Comparison of ENCODE assay signal across 8 cellular contexts in the genomic region with DNA sequence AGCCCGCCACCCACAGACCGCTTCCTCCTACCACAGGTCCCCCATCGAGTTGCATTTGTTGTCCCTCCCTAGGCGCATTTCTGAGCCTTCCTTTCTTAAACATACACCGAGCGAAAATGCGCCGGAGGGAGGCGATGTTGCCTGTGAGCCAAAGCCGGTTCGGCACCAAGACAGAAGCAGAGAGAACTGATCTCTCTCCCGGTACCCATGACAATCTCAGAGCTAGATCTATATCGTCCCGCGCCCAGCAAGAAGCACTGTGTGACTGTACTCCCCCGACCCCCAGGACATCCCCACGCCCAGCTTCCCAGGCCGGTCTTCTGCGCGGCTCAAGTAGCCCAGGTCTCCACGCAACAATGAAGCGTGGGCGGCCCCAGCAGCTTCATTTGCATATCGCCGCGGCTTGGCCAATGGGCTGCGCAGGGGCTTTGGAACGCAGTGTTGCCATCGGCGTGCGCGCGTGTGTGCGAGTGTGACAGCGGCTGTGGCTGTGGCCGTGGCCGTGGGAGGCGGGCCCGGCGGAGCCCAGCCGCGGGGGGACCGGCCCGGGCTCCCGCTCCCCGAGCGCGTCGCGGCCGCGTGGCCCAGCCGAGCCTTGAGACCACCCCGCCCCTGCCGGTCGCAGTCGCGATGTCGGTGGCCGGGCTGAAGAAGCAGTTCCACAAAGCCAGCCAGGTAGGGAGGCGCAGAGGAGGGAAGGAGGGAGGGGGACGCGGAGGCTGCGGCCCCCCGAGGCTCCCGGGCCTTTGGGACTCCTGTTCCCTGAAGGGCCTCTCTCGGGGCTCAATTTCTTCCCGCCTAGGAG. TPM values are rescaled to one million over a fixed set of nuclear protein-coding genes. Genes with fewer than 3 reads are reported as not detected.
DNase-seq lines count a peak whose midpoint lies in the region; ATAC-seq and TF ChIP-seq lines count a peak whose summit lies in the region.

A gene with protein sequence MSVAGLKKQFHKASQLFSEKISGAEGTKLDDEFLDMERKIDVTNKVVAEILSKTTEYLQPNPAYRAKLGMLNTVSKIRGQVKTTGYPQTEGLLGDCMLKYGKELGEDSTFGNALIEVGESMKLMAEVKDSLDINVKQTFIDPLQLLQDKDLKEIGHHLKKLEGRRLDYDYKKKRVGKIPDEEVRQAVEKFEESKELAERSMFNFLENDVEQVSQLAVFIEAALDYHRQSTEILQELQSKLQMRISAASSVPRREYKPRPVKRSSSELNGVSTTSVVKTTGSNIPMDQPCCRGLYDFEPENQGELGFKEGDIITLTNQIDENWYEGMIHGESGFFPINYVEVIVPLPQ (plus strand): TSS at position 438 of the 805 bp plus-strand sequence. CDS start 193 bp downstream, at position 631.

- H3K4me3 ChIP-seq in AG10803 (ENCODE audit: low read length): peak within 1 kb of the TSS; percentile 57
- peak within 1 kb of the TSS; percentile 70 to 84 for H3K4me3 ChIP-seq in ascending aorta
- peak within 1 kb of the TSS; percentile 39 for H3K4me3 ChIP-seq in ovary
- H3K4me3 ChIP-seq in Karpas-422 (ENCODE audit: low read length): no peak within 1 kb of the TSS

- DNase-seq in AG10803 (ENCODE audit: low read depth) (peak; percentile 67), HEK293T (ENCODE audit: extremely low spot score) (peak; percentile 83), RPMI8226 (peak; percentile 29), ascending aorta (ENCODE audit: low spot score in 2 of 2) (peak; percentile 47 to 90), left cardiac atrium (peak; percentile 89), ovary (peak; percentile 49 to 76 (median 68)), type B pancreatic cell (ENCODE audit: extremely low spot score, unreplicated experiment) (peak; percentile 87), Karpas-422 (no peak)

- H3K27me3 Mint-ChIP-seq in type B pancreatic cell: peaks cover 21% of the 10 kb centered on the region

- H4K20me1 ChIP-seq in Karpas-422 (ENCODE audit: insufficient read depth, low read depth, low read length): no peaks in the 10 kb centered on the region

- H3K27me3 ChIP-seq in ascending aorta: no peaks in the 10 kb centered on the region
- H3K27me3 ChIP-seq in ovary: no peaks in the 10 kb centered on the region
- no peaks in the 10 kb centered on the region for H3K27me3 ChIP-seq in Karpas-422 (ENCODE audit: low read length)

- no peaks in the 10 kb centered on the region for H3K9me3 Mint-ChIP-seq in type B pancreatic cell

- no peaks in the 10 kb centered on the region for H3K9me3 ChIP-seq in ascending aorta
- H3K9me3 ChIP-seq in ovary: no peaks in the 10 kb centered on the region
- H3K9me3 ChIP-seq in Karpas-422 (ENCODE audit: low read length): no peaks in the 10 kb centered on the region

- CTCF ChIA-PET in HEK293T (lab: Yijun Ruan, JAX): interaction anchor here (0.6 to 3.2 kb wide), 18 partner anchors 9 to 588 kb away, joined by 3 to 16 read pairs (median 4); no protein-coding TSS in a partner anchor

- H3K36me3 Mint-ChIP-seq in type B pancreatic cell: no peaks in the 10 kb centered on the region

- no peak for TF ChIP-seq POLR2A in ovary (IDR thresholded peaks at IDR 0.05)

- TF ChIP-seq CTCF in AG10803 (conservative IDR thresholded peaks at IDR 0.05; ENCODE audit: low read length) (peak; percentile 61), ascending aorta (IDR thresholded peaks at IDR 0.05) (peak in 2 of 3 experiments; percentile 42 to 47), ovary (IDR thresholded peaks at IDR 0.05) (no peak), type B pancreatic cell (conservative IDR thresholded peaks at IDR 0.05) (peak; percentile 57)

- no peaks in the 10 kb centered on the region for H3K9me2 ChIP-seq in Karpas-422 (replicated peaks; ENCODE audit: insufficient read depth, low read length)

- H3K4me3 Mint-ChIP-seq in type B pancreatic cell: peak within 1 kb of the TSS; percentile 99

- intact Hi-C loops in ascending aorta (cut with DNase I): loop anchor here (5.0 to 10.0 kb wide), 3 partner anchors 205 to 588 kb away; a partner anchor contains a TSS
- intact Hi-C loops in left cardiac atrium (cut with DNase I): no loop called here
- intact Hi-C loops in ovary (cut with DNase I): loop anchor here in 2 of 4 donors (10.0 kb wide), 2 partner anchors 108 to 588 kb away; no protein-coding TSS in a partner anchor

- POLR2A ChIA-PET in HEK293T (lab: Yijun Ruan, JAX): interaction anchor here (0.6 to 1.6 kb wide), 12 partner anchors 9 to 436 kb away, joined by 3 to 9 read pairs (median 4); no protein-coding TSS in a partner anchor

- H3K4me2 ChIP-seq in Karpas-422 (ENCODE audit: low read depth, low read length, poor library complexity, severe bottlenecking): no peak within 1 kb of the TSS

- H2AFZ ChIP-seq in Karpas-422 (ENCODE audit: low read length): no peak within 1 kb of the TSS

- no peaks in the 10 kb centered on the region for H3K79me2 ChIP-seq in Karpas-422 (ENCODE audit: low read length)

- H3K27ac ChIP-seq in ascending aorta (no peak within 1 kb of the TSS), ovary (no peak within 1 kb of the TSS), Karpas-422 (ENCODE audit: low read length) (no peak within 1 kb of the TSS)

- peak; percentile 97 to 98 for ATAC-seq in left cardiac atrium

- H3K4me1 ChIP-seq in ascending aorta: peaks cover 0 to 2% of the 10 kb centered on the region in 2 donors
- H3K4me1 ChIP-seq in ovary (ENCODE audit: insufficient read depth): peaks cover 3% of the 10 kb centered on the region
- H3K4me1 ChIP-seq in Karpas-422 (ENCODE audit: low read length): no peaks in the 10 kb centered on the region

- 1% methylated on average over 44 to 68 of the region's 68 CpGs for WGBS in ovary, 3 donors

- TF ChIP-seq EP300 in ovary (IDR thresholded peaks at IDR 0.05): no peak

- H3K36me3 ChIP-seq in ascending aorta: no peaks in the 10 kb centered on the region
- no peaks in the 10 kb centered on the region for H3K36me3 ChIP-seq in ovary
- H3K36me3 ChIP-seq in Karpas-422 (ENCODE audit: insufficient read depth, low read length): no peaks in the 10 kb centered on the region

- peak within 1 kb of the TSS; percentile 98 for H3K27ac Mint-ChIP-seq in type B pancreatic cell

- H3K9ac ChIP-seq in Karpas-422 (ENCODE audit: low read length): no peak within 1 kb of the TSS

- H3K4me1 Mint-ChIP-seq in type B pancreatic cell (ENCODE audit: unreplicated experiment): peaks cover 19% of the 10 kb centered on the region

TF ChIP-seq in HEK293T, 16 proteins besides CTCF, POLR2A, EP300 and RAD21:
- TF ChIP-seq L3MBTL2 (conservative IDR thresholded peaks at IDR 0.05) (peak; percentile 78; the same call in 1 of the 2 replicates), LEF1 (IDR thresholded peaks at IDR 0.05; ENCODE audit: borderline replicate concordance) (peak; percentile 17; the same call in 1 of the 2 replicates), HDGF (IDR thresholded peaks at IDR 0.05; ENCODE audit: borderline replicate concordance) (no peak)

RNA-seq across cellular contexts. Expression of the gene that starts here (rescaled TPM):
- not detected for total RNA-seq in ascending aorta
- under 1 TPM; 0.38 to 0.63 TPM for total RNA-seq in left cardiac atrium
- total RNA-seq in ovary: 1 to 10 TPM in 1 of 7 donors, under 1 TPM in 5, not detected in 1; 0.25 to 1.7 (median 0.51) TPM
- polyA plus RNA-seq in ovary: 1 to 10 TPM in 1 of 2 donors, under 1 TPM in 1; 0.41 to 4.9 TPM
- total RNA-seq in type B pancreatic cell (ENCODE audit: low replicate concordance): 10.0 and 35.9 TPM in 2 replicates
- not detected in 2 replicates for total RNA-seq in Karpas-422 (2014; rRNA removed; shearing (Covaris generic); ENCODE audit: low replicate concordance)

Comparison
In these comparisons a context has a peak if more than half of its experiments do, and no peak if none do; other contexts are left out.
1. Peak in DNase-seq and H3K4me3 ChIP-seq in ascending aorta; RNA of the gene not detected or under 1 TPM.
2. Peak in DNase-seq and ATAC-seq in left cardiac atrium; RNA of the gene not detected or under 1 TPM.
3. CTCF ChIP-seq: peak in AG10803 (single experiment), ascending aorta (2 of 3) and type B pancreatic cell (single experiment); none in ovary (0 of 3).